1 cellular context compared by ENCODE assay signal in genomic region chr2:207734636-207735512, GRCh38.
TF ChIP-seq lines count a peak whose summit lies in the region.

No MANE protein-coding gene starts in this region.

TF ChIP-seq in liver, 16 proteins besides CTCF, POLR2A, EP300 and RAD21 (continued from another document):
- TF ChIP-seq TAF1 (conservative IDR thresholded peaks at IDR 0.05) = no peak
